In the genomic region with DNA sequence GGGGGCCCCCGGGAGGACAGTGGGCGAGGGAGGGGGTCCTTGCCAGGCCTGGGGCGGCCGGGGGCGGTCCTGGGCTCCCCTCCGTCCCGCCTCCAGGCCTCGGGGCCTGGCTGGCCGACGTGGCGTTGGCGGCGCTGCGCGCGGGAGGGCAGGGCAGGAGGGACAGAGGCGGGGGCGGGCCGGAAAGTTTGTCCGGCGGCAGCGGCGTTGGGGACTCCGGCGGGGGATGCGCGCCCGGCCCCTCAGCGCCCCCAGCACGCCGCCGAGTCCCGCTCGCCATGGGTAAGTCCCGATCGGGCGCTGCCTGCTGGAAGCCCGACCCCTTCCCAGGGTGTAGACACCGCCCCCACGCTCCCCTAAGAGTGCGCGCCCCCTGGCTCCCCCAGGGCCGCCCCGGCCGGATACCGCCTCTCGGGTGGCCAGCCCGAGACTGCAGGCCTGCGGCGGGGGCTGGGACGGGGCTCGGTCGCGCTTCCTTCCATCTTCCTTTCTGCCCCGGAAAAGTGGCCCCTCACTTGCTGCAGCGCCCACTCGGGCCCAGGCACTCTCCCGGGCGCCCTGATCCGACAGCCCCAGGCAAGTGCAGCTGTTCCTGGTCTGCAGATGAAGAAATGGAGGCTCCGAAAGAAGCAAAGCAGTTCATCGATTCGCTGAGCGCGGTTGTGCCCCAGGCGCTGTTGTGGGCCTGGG, we compare ENCODE assay signal across 9 cellular contexts. TPM values are rescaled to one million over a fixed set of nuclear protein-coding genes. Genes with fewer than 3 reads are reported as not detected.
A peak's percentile ranks its signal among the peaks of the same experiment; 100 is the strongest.
DNase-seq lines count a peak whose midpoint lies in the region; ATAC-seq and TF ChIP-seq lines count a peak whose summit lies in the region.
"Had no signal": no experiment of that assay in that cellular context is flagged by ENCODE, and none has a peak within 500 bp of the region (broad histone marks: within the 10 kb centered on the region; RNA-seq: fewer than 3 reads in every experiment).

A gene (plus strand): TSS at position 191 of the 690 bp plus-strand sequence. CDS start 88 bp downstream, at position 279.

- TF ChIP-seq POLR2A in suprapubic skin (IDR thresholded peaks at IDR 0.05), result no peak

- TF ChIP-seq CTCF in BJ (IDR thresholded peaks at IDR 0.05; ENCODE audit: insufficient read depth, low read depth, low read length) (no peak), lower lobe of right lung (IDR thresholded peaks at IDR 0.05) (no peak), suprapubic skin (IDR thresholded peaks at IDR 0.05) (no peak)

- CTCF ChIA-PET in BJ (lab: Yijun Ruan, JAX), result interaction anchor here (0.5 to 0.8 kb wide), 2 partner anchors 12 to 45 kb away, joined by 3 to 4 read pairs; no protein-coding TSS in a partner anchor

- H3K27ac ChIP-seq in duodenal mucosa (ENCODE audit: low read depth, low read length), result peak within 1 kb of the TSS; percentile 32
- H3K27ac ChIP-seq in lower lobe of right lung, result peak within 1 kb of the TSS; percentile 83
- H3K27ac ChIP-seq in suprapubic skin, result peak within 1 kb of the TSS; percentile 82
- H3K27ac ChIP-seq: neutrophil had no signal

- WGBS in suprapubic skin, result 2% methylated on average over 9 of the region's 66 CpGs

- POLR2A ChIA-PET in BJ (lab: Charles Lee), result no interaction called here

- H3K4me3 ChIP-seq in BJ (ENCODE audit: low read depth, low read length) (peak within 1 kb of the TSS; percentile 61), MG63 (peak within 1 kb of the TSS; percentile 77), duodenal mucosa (ENCODE audit: low read depth in 1 of 2, low read length in 2 of 2) (peak within 1 kb of the TSS; percentile 57 to 71), lower lobe of right lung (peak within 1 kb of the TSS; percentile 70), suprapubic skin (peak within 1 kb of the TSS; percentile 66)

- peak within 1 kb of the TSS; percentile 42 to 54 for H3K9ac ChIP-seq in duodenal mucosa (ENCODE audit: low read depth in 1 of 2, low read length in 2 of 2)

- DNase-seq in BJ (ENCODE audit: low read depth), result no peak
- DNase-seq in MG63, result peak; percentile 85
- peak; percentile 66 for DNase-seq in lower lobe of right lung
- peak; percentile 80 to 86 for DNase-seq in suprapubic skin (ENCODE audit: low spot score in 2 of 2)
- no peak for DNase-seq in DMS153 (lab: John Stamatoyannopoulos, UW)
- DNase-seq in NCI-H1436 (lab: John Stamatoyannopoulos, UW), result no peak

- H3K36me3 ChIP-seq in BJ (ENCODE audit: control insufficient read depth, insufficient read depth, low read length), result peaks cover 2% of the 10 kb centered on the region; the same call in 1 of the 2 replicates
- H3K36me3 ChIP-seq in MG63, result peaks cover 12% of the 10 kb centered on the region
- H3K36me3 ChIP-seq in duodenal mucosa (ENCODE audit: control insufficient read depth in 1 of 2, insufficient read depth in 2 of 2, low read length in 2 of 2), result no peaks in the 10 kb centered on the region
- H3K36me3 ChIP-seq in lower lobe of right lung, result no peaks in the 10 kb centered on the region
- no peaks in the 10 kb centered on the region for H3K36me3 ChIP-seq in suprapubic skin
- H3K36me3 ChIP-seq: neutrophil had no signal

- peaks cover 16% of the 10 kb centered on the region for H3K9me3 ChIP-seq in MG63
- H3K9me3 ChIP-seq in duodenal mucosa (ENCODE audit: control insufficient read depth in 1 of 2, low read length in 2 of 2), result no peaks in the 10 kb centered on the region
- H3K9me3 ChIP-seq in lower lobe of right lung, result no peaks in the 10 kb centered on the region
- no peaks in the 10 kb centered on the region for H3K9me3 ChIP-seq in suprapubic skin
- H3K9me3 ChIP-seq: neutrophil had no signal

- TF ChIP-seq EP300 in suprapubic skin (IDR thresholded peaks at IDR 0.05), result no peak

- H3K4me1 ChIP-seq in duodenal mucosa (ENCODE audit: control insufficient read depth in 1 of 2, insufficient read depth in 2 of 2, low read length in 2 of 2), result peaks cover 9 to 10% of the 10 kb centered on the region in 2 donors
- H3K4me1 ChIP-seq in lower lobe of right lung, result peaks cover 21% of the 10 kb centered on the region
- peaks cover 41% of the 10 kb centered on the region for H3K4me1 ChIP-seq in suprapubic skin

- ATAC-seq in lower lobe of right lung, result peak; percentile 88 to 90
- no peak for ATAC-seq in HG03469 (IDR thresholded peaks at IDR 0.05; ENCODE audit: unreplicated experiment)

- H3K27me3 ChIP-seq in BJ (ENCODE audit: control insufficient read depth, insufficient read depth, low read length) (no peaks in the 10 kb centered on the region), MG63 (no peaks in the 10 kb centered on the region), duodenal mucosa (ENCODE audit: control insufficient read depth in 1 of 2, insufficient read depth in 2 of 2, low read length in 2 of 2) (peaks cover 6 to 16% of the 10 kb centered on the region in 2 donors), lower lobe of right lung (ENCODE audit: low read depth) (no peaks in the 10 kb centered on the region), suprapubic skin (peaks cover 13% of the 10 kb centered on the region)

- intact Hi-C loops in lower lobe of right lung (cut with DNase I), result no loop called here

RNA-seq across cellular contexts. Expression of the gene that starts here (rescaled TPM):
- 31.0 and 41.9 TPM in 2 replicates for polyA plus RNA-seq in BJ (2011; rRNA removed)
- 28.7 and 38.0 TPM in 2 replicates for polyA minus RNA-seq in BJ (2011; rRNA and poly(A)+ RNA removed)
- 13.2 and 33.3 TPM in 2 replicates for total RNA-seq in MG63 (2014; rRNA removed; shearing (Covaris generic); ENCODE audit: low replicate concordance)
- 11.5 TPM for total RNA-seq in lower lobe of right lung
- total RNA-seq in suprapubic skin, result 1 to 10 TPM; 2.6 to 8.1 (median 5.5) TPM

Comparison
In these comparisons a context has a peak if more than half of its experiments do, and no peak if none do; other contexts are left out.
1. DNase-seq: peak in MG63 (single experiment), lower lobe of right lung (single experiment) and suprapubic skin (2 of 2); none in BJ (single experiment), DMS153 (single experiment) and NCI-H1436 (single experiment).
2. H3K27ac ChIP-seq: peak in every context shown above with its lines; median percentile 83 in lower lobe of right lung; 82 in suprapubic skin; 32 in duodenal mucosa.
3. Peak in every context shown above with its lines, with median percentiles within 50 percentile points of each other: H3K4me3 ChIP-seq.